ENCODE assay signal across 17 cellular contexts in the genomic region with DNA sequence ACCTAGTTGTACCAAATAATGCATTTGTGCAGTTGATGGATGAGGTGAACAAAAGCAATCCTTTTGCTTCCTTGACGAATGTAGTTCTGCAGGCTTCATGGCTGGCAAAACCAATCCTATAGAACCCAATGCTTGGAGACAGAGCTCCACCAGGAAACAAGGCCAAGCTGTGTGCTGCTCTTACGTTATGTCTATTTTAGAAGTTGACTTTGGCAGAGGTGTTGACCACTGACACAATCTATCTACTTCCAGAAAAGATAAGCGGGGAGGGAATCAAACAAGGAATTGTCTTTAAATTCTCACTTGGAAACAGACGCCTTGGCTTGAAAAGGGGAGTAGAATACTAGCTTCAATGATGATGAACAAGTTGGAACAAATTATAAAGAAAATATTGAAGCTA.
DNase-seq lines count a peak whose midpoint lies in the region; ATAC-seq and TF ChIP-seq lines count a peak whose summit lies in the region.
"Had no signal": no experiment of that assay in that cellular context is flagged by ENCODE, and none has a peak within 500 bp of the region (broad histone marks: within the 10 kb centered on the region; RNA-seq: fewer than 3 reads in every experiment).

No MANE protein-coding gene starts in this region.

- intact Hi-C loops in ascending aorta (cut with DNase I) = loop anchor here (10.0 kb wide), 1 partner anchor 644 kb away; no protein-coding TSS in a partner anchor

- DNase-seq in ascending aorta (ENCODE audit: low spot score in 2 of 2) (no peak), coronary artery (ENCODE audit: low spot score) (no peak), right atrium auricular region (ENCODE audit: low spot score) (no peak), GM19238 (ENCODE audit: insufficient read length, low spot score) (no peak), NCI-H524 treated with DMSO at 0.1 percent for 48 hours (lab: John Stamatoyannopoulos, UW) (no peak), NOMO-1 treated with DMSO at 0.1 percent for 48 hours (lab: John Stamatoyannopoulos, UW; ENCODE audit: unreplicated experiment) (no peak)
- DNase-seq: ACHN; CD4-positive, alpha-beta T cell; DMS79 treated with DMSO at 0.1 percent for 48 hours; GM23248; NCI-H1048; NCI-H146; NCI-H2227 treated with DMSO at 0.1 percent for 48 hours; NCI-H526; SHP77 had no signal

- no peak overlapping the region for H3K9ac ChIP-seq in subcutaneous abdominal adipose tissue (ENCODE audit: low read length in 5 of 5)

- H3K27me3 ChIP-seq in ascending aorta (no peaks in the 10 kb centered on the region), right atrium auricular region (no peaks in the 10 kb centered on the region), subcutaneous abdominal adipose tissue (ENCODE audit: control insufficient read depth in 5 of 5, insufficient read depth in 4 of 5, low read length in 5 of 5) (peaks cover 0 to 8% (median 5%) of the 10 kb centered on the region in 5 donors)

- H3K4me3 ChIP-seq in ascending aorta = no peak overlapping the region
- no peak overlapping the region for H3K4me3 ChIP-seq in coronary artery
- no peak overlapping the region for H3K4me3 ChIP-seq in right atrium auricular region
- H3K4me3 ChIP-seq in subcutaneous abdominal adipose tissue (ENCODE audit: low read depth in 1 of 5, low read length in 5 of 5) = no peak overlapping the region

- H3K27ac ChIP-seq in ascending aorta (peak overlapping the region; percentile 81 to 88), coronary artery (peak overlapping the region; percentile 18 to 62), right atrium auricular region (peak overlapping the region; percentile 57), subcutaneous abdominal adipose tissue (ENCODE audit: low read depth, low read length) (peak overlapping the region; percentile 74)

- peaks cover 0 to 21% of the 10 kb centered on the region in 2 donors for H3K4me1 ChIP-seq in ascending aorta
- H3K4me1 ChIP-seq in right atrium auricular region = peaks cover 0 to 29% of the 10 kb centered on the region in 2 donors
- H3K4me1 ChIP-seq in subcutaneous abdominal adipose tissue (ENCODE audit: control insufficient read depth in 5 of 5, insufficient read depth in 5 of 5, low read length in 5 of 5) = peaks cover 0 to 36% (median 25%) of the 10 kb centered on the region in 5 donors

- no peaks in the 10 kb centered on the region for H3K9me3 ChIP-seq in ascending aorta
- no peaks in the 10 kb centered on the region for H3K9me3 ChIP-seq in right atrium auricular region
- H3K9me3 ChIP-seq in subcutaneous abdominal adipose tissue (ENCODE audit: control insufficient read depth in 5 of 5, low read length in 5 of 5) = no peaks in the 10 kb centered on the region

- no peak for TF ChIP-seq CTCF in ascending aorta (IDR thresholded peaks at IDR 0.05)
- TF ChIP-seq CTCF in coronary artery (IDR thresholded peaks at IDR 0.05) = no peak
- no peak for TF ChIP-seq CTCF in right atrium auricular region (IDR thresholded peaks at IDR 0.05)

- ATAC-seq in GM18858 (IDR thresholded peaks at IDR 0.05; ENCODE audit: unreplicated experiment) = no peak

- H3K36me3 ChIP-seq in ascending aorta (no peaks in the 10 kb centered on the region), right atrium auricular region (no peaks in the 10 kb centered on the region), subcutaneous abdominal adipose tissue (ENCODE audit: control insufficient read depth in 5 of 5, insufficient read depth in 5 of 5, low read length in 5 of 5) (no peaks in the 10 kb centered on the region)
